In genomic region chr22:39248254-39248653, GRCh38 we compare ENCODE assay signal across 22 cellular contexts. TPM values are rescaled to one million over a fixed set of nuclear protein-coding genes. Genes with fewer than 3 reads are reported as not detected.
A peak's percentile ranks its signal among the peaks of the same experiment; 100 is the strongest.
DNase-seq lines count a peak whose midpoint lies in the region; TF ChIP-seq lines count a peak whose summit lies in the region.
"Had no signal": no experiment of that assay in that cellular context is flagged by ENCODE, and none has a peak within 500 bp of the region (broad histone marks: within the 10 kb centered on the region; RNA-seq: fewer than 3 reads in every experiment).

No MANE protein-coding gene starts in this region.

- DNase-seq in NCI-H2029 (lab: John Stamatoyannopoulos, UW), result peak; percentile 65
- DNase-seq in RWPE1 (ENCODE audit: low spot score), result no peak
- peak; percentile 49 for DNase-seq in dermis blood vessel endothelial cell
- DNase-seq in islet precursor cell, result no peak
- no peak for DNase-seq in Peyer's patch
- no peak for DNase-seq in NCI-H774 (lab: John Stamatoyannopoulos, UW)
- DNase-seq: Calu3, DMS153, DND-41, H7, Karpas-422, MV-4-11, NCI-H1105 treated with DMSO at 0.1 percent for 48 hours, NCI-H2081, NCI-H2227 treated with DMSO at 0.1 percent for 48 hours, NCI-H510A, NCI-H69, PC-3, SHP77, T-cell had no signal

- TF ChIP-seq POLR2A in Peyer's patch (IDR thresholded peaks at IDR 0.05), result no peak

- TF ChIP-seq CTCF in RWPE1 (conservative IDR thresholded peaks at IDR 0.05; ENCODE audit: low read depth), result no peak
- no peak for TF ChIP-seq CTCF in Peyer's patch (IDR thresholded peaks at IDR 0.05)

- H3K27ac ChIP-seq in RWPE1, result peak overlapping the region; percentile 67
- H3K27ac ChIP-seq in skeletal muscle tissue (ENCODE audit: low read depth, low read length), result no peak overlapping the region
- H3K27ac ChIP-seq in Peyer's patch, result no peak overlapping the region
- H3K27ac ChIP-seq: HL-60 had no signal

- no peaks in the 10 kb centered on the region for H3K9me3 ChIP-seq in skeletal muscle tissue (ENCODE audit: control insufficient read depth in 3 of 3, low read length in 3 of 3)
- H3K9me3 ChIP-seq in Peyer's patch, result no peaks in the 10 kb centered on the region

- peaks cover 37 to 75% (median 56%) of the 10 kb centered on the region in 3 donors for H3K4me1 ChIP-seq in skeletal muscle tissue (ENCODE audit: control insufficient read depth in 3 of 3, insufficient read depth in 3 of 3, low read length in 3 of 3)
- H3K4me1 ChIP-seq in Peyer's patch, result peaks cover 0 to 22% (median 8%) of the 10 kb centered on the region in 4 donors

- POLR2A ChIA-PET in RWPE1 (lab: Yijun Ruan, JAX; ENCODE audit: low non-redundant PET), result no interaction called here

- H3K9ac ChIP-seq in skeletal muscle tissue (ENCODE audit: low read depth in 1 of 3, low read length in 3 of 3), result peak overlapping the region in 2 of 3 donors; percentile 38 to 40

- CTCF ChIA-PET in RWPE1 (lab: Yijun Ruan, JAX), result no interaction called here

- no peaks in the 10 kb centered on the region for H3K36me3 ChIP-seq in skeletal muscle tissue (ENCODE audit: control insufficient read depth in 3 of 3, insufficient read depth in 3 of 3, low read length in 3 of 3)
- H3K36me3 ChIP-seq in Peyer's patch, result no peaks in the 10 kb centered on the region

- H3K4me3 ChIP-seq in skeletal muscle tissue (ENCODE audit: low read length in 3 of 3) (no peak overlapping the region), Peyer's patch (no peak overlapping the region)

- H3K27me3 ChIP-seq in skeletal muscle tissue (ENCODE audit: control insufficient read depth in 3 of 3, insufficient read depth in 3 of 3, low read length in 3 of 3), result peaks cover 0 to 2% (median 0%) of the 10 kb centered on the region in 3 donors
- H3K27me3 ChIP-seq in Peyer's patch, result peaks cover 0 to 24% of the 10 kb centered on the region in 2 donors

RNA-seq across cellular contexts. Expression of gene PDGFB, which starts 3.5 kb away (rescaled TPM):
- total RNA-seq in dermis blood vessel endothelial cell (75.7 and 80.1 TPM in 2 replicates), skeletal muscle tissue (8.9 TPM), Peyer's patch (10 to 100 TPM in 1 of 4 donors, 1 to 10 TPM in 3; 1.8 to 10.7 (median 3.8) TPM)

Comparison
In these comparisons a context has a peak if more than half of its experiments do, and no peak if none do; other contexts are left out.
1. DNase-seq: peak in NCI-H2029 (single experiment) and dermis blood vessel endothelial cell (single experiment); none in RWPE1 (single experiment), islet precursor cell (single experiment), Peyer's patch (0 of 3) and NCI-H774 (single experiment).